In genomic region chr19:19643158-19644053, GRCh38 we compare ENCODE assay signal across 8 cellular contexts. TPM values are rescaled to one million over a fixed set of nuclear protein-coding genes. Genes with fewer than 3 reads are reported as not detected.
A peak's percentile ranks its signal among the peaks of the same experiment; 100 is the strongest.
DNase-seq lines count a peak whose midpoint lies in the region; ATAC-seq and TF ChIP-seq lines count a peak whose summit lies in the region.

Gene GMIP (minus strand): TSS chr19:19643657. CDS start chr19:19643529, 128 bp downstream.

- no peaks in the 10 kb centered on the region for H3K27me3 Mint-ChIP-seq in activated CD4-positive, alpha-beta T cell treated with anti-CD3 and anti-CD28 coated beads, Interleukin-2, amount 10 ng/mL, durations not matched to agents 24 days and 14 days

- intact Hi-C loops in activated CD4-positive, alpha-beta T cell treated with anti-CD3 and anti-CD28 coated beads, Interleukin-2, amount 10 ng/mL, durations not matched to agents 24 days and 14 days (cut with micrococcal nuclease), result loop anchor here (1.0 to 2.0 kb wide), 3 partner anchors 45 to 111 kb away; no protein-coding TSS in a partner anchor
- intact Hi-C loops in lower leg skin (cut with DNase I; ENCODE audit: low total_unique reads), result no loop called here

- H3K4me3 Mint-ChIP-seq in activated CD4-positive, alpha-beta T cell treated with anti-CD3 and anti-CD28 coated beads, Interleukin-2, amount 10 ng/mL, durations not matched to agents 24 days and 14 days, result peak within 1 kb of the TSS; percentile 98

- TF ChIP-seq CTCF in lower leg skin (IDR thresholded peaks at IDR 0.05), result no peak

- TF ChIP-seq POLR2A in GM18505 (IDR thresholded peaks at IDR 0.05; ENCODE audit: borderline replicate concordance, extremely low read depth, insufficient read depth, insufficient read length) (peak; percentile 69), lower leg skin (IDR thresholded peaks at IDR 0.05) (no peak)

- peak; percentile 66 for ATAC-seq in GM18505 (IDR thresholded peaks at IDR 0.05; ENCODE audit: unreplicated experiment)
- peak; percentile 66 for ATAC-seq in HG03045 (IDR thresholded peaks at IDR 0.05; ENCODE audit: unreplicated experiment)

- H3K36me3 Mint-ChIP-seq in activated CD4-positive, alpha-beta T cell treated with anti-CD3 and anti-CD28 coated beads, Interleukin-2, amount 10 ng/mL, durations not matched to agents 24 days and 14 days (ENCODE audit: low read depth), result peaks cover 48% of the 10 kb centered on the region

- H3K27ac Mint-ChIP-seq in activated CD4-positive, alpha-beta T cell treated with anti-CD3 and anti-CD28 coated beads, Interleukin-2, amount 10 ng/mL, durations not matched to agents 24 days and 14 days, result peak within 1 kb of the TSS; percentile 94

- no peaks in the 10 kb centered on the region for H3K9me3 Mint-ChIP-seq in activated CD4-positive, alpha-beta T cell treated with anti-CD3 and anti-CD28 coated beads, Interleukin-2, amount 10 ng/mL, durations not matched to agents 24 days and 14 days

- peak within 1 kb of the TSS; percentile 55 for H3K4me3 ChIP-seq in lower leg skin (ENCODE audit: low read depth, poor library complexity, severe bottlenecking)

- DNase-seq in A172 (ENCODE audit: low spot score) (peak; percentile 59), NCI-H345 treated with DMSO at 0.1 percent for 48 hours (lab: John Stamatoyannopoulos, UW; ENCODE audit: unreplicated experiment) (peak; percentile 45), dermis blood vessel endothelial cell (peak; percentile 65), lower leg skin (ENCODE audit: low spot score in 2 of 2) (peak; percentile 66 to 95)
- DNase-seq in activated CD4-positive, alpha-beta T cell treated with anti-CD3 and anti-CD28 coated beads, Interleukin-2, amount 10 ng/mL, durations not matched to agents 24 days and 14 days, result peak; percentile 96
- peak; percentile 68 to 86 (median 73) for DNase-seq in stimulated activated CD4-positive, alpha-beta T cell treated with anti-CD3 and anti-CD28 coated beads, TNF-alpha, amount 100 ng/mL, for 24 hours (ENCODE audit: low read depth in 3 of 3)

- 0% methylated on average over 14 to 29 of the region's 50 CpGs for WGBS in lower leg skin, 2 donors

- peaks cover 14% of the 10 kb centered on the region for H3K4me1 Mint-ChIP-seq in activated CD4-positive, alpha-beta T cell treated with anti-CD3 and anti-CD28 coated beads, Interleukin-2, amount 10 ng/mL, durations not matched to agents 24 days and 14 days

RNA-seq across cellular contexts. Expression of gene GMIP, which starts in this region (rescaled TPM):
- total RNA-seq in A172 (2014; rRNA removed; shearing (Covaris generic)), result 8.7 and 12.0 TPM in 2 replicates
- 56.1 and 61.2 TPM in 2 replicates for total RNA-seq in activated CD4-positive, alpha-beta T cell treated with anti-CD3 and anti-CD28 coated beads, Interleukin-2, amount 10 ng/mL, durations not matched to agents 24 days and 14 days
- total RNA-seq in dermis blood vessel endothelial cell (6.5 and 12.6 TPM in 2 replicates), lower leg skin (10 to 100 TPM in 3 of 4 donors, 1 to 10 TPM in 1; 6.4 to 21.0 (median 19.1) TPM)

Comparison
In these comparisons a context has a peak if more than half of its experiments do, and no peak if none do; other contexts are left out.
1. Peak in every context shown above with its lines: DNase-seq, ATAC-seq and H3K4me3 ChIP-seq.
2. DNase-seq: peak in every context shown above with its lines; median percentile 96 in activated CD4-positive, alpha-beta T cell treated with anti-CD3 and anti-CD28 coated beads, Interleukin-2, amount 10 ng/mL, durations not matched to agents 24 days and 14 days; 80 in lower leg skin; 73 in stimulated activated CD4-positive, alpha-beta T cell treated with anti-CD3 and anti-CD28 coated beads, TNF-alpha, amount 100 ng/mL, for 24 hours; 65 in dermis blood vessel endothelial cell; 59 in A172; 45 in NCI-H345 treated with DMSO at 0.1 percent for 48 hours.